2 cellular contexts compared by ENCODE assay signal in genomic region chr11:12395333-12395732, GRCh38.
TF ChIP-seq lines count a peak whose summit lies in the region.

No MANE protein-coding gene starts in this region.

TF ChIP-seq in liver, 16 proteins besides CTCF, POLR2A, EP300 and RAD21 (continued from another document):
- peak; percentile 52 to 78 for TF ChIP-seq HNF4A (conservative IDR thresholded peaks at IDR 0.05)
- TF ChIP-seq RXRA (IDR thresholded peaks at IDR 0.05), result peak in 1 of 2 donors; percentile 51
- TF ChIP-seq JUND (IDR thresholded peaks at IDR 0.05), result peak in 1 of 2 donors; percentile 38
- TF ChIP-seq FOXA1 (IDR thresholded peaks at IDR 0.05), result no peak
TF ChIP-seq in liver: peak in this region for 3.

TF ChIP-seq in HepG2, 621 proteins besides CTCF, POLR2A, EP300 and RAD21:
- no peak for TF ChIP-seq ZNF275 (CRISPR knock-in tag; IDR thresholded peaks at IDR 0.05; ENCODE audit: borderline replicate concordance)
- TF ChIP-seq ZNF530 (CRISPR knock-in tag; IDR thresholded peaks at IDR 0.05; ENCODE audit: low read depth), result no peak
- no peak for TF ChIP-seq TAF1 (CRISPR knock-in tag; IDR thresholded peaks at IDR 0.05)
- no peak for TF ChIP-seq HHEX (CRISPR knock-in tag; IDR thresholded peaks at IDR 0.05)
- TF ChIP-seq SRSF1 (optimal IDR thresholded peaks at IDR 0.05; ENCODE audit: low read depth, low read length), result no peak
- TF ChIP-seq REST (IDR thresholded peaks at IDR 0.05; ENCODE audit: borderline replicate concordance in 1 of 2, low read depth in 1 of 2, low read length in 2 of 2), result no peak
TF ChIP-seq in HepG2: peak in this region for 0.
